Comparison of ENCODE assay signal across 2 cellular contexts in genomic region chr10:71705582-71705981, GRCh38.
TF ChIP-seq lines count a peak whose summit lies in the region.

No MANE protein-coding gene starts in this region.

TF ChIP-seq in IMR-90, 13 proteins besides CTCF, POLR2A, EP300 and RAD21:
- no peak for TF ChIP-seq RCOR1 (IDR thresholded peaks at IDR 0.05; ENCODE audit: insufficient replicate concordance, low read length)
- TF ChIP-seq MXI1 (IDR thresholded peaks at IDR 0.05; ENCODE audit: borderline replicate concordance, low read depth, low read length): no peak
- no peak for TF ChIP-seq MAZ (IDR thresholded peaks at IDR 0.05; ENCODE audit: borderline replicate concordance, low read depth, low read length)
- no peak for TF ChIP-seq CHD1 (IDR thresholded peaks at IDR 0.05; ENCODE audit: low read depth, low read length)
- no peak for TF ChIP-seq USF2 (IDR thresholded peaks at IDR 0.05; ENCODE audit: low read depth, low read length)
- TF ChIP-seq SMC3 (IDR thresholded peaks at IDR 0.05; ENCODE audit: low read depth, low read length): no peak
- TF ChIP-seq FOS (IDR thresholded peaks at IDR 0.05; ENCODE audit: low read depth, low read length): no peak
- no peak for TF ChIP-seq MAFK (IDR thresholded peaks at IDR 0.05; ENCODE audit: low read depth, low read length)
- TF ChIP-seq NFE2L2 (IDR thresholded peaks at IDR 0.05; ENCODE audit: low read depth, low read length): no peak

TF ChIP-seq in K562, 482 proteins besides CTCF, POLR2A, EP300 and RAD21:
- TF ChIP-seq DPF2 (IDR thresholded peaks at IDR 0.05) (no peak), TAL1 (IDR thresholded peaks at IDR 0.05) (no peak), ZBTB7A (IDR thresholded peaks at IDR 0.05; ENCODE audit: borderline replicate concordance, control insufficient read depth, low read depth, low read length) (no peak), MYNN (IDR thresholded peaks at IDR 0.05) (no peak), MYNN (CRISPR knock-in tag; IDR thresholded peaks at IDR 0.05) (no peak), PYGO2 (tag; IDR thresholded peaks at IDR 0.05) (no peak), BCLAF1 (IDR thresholded peaks at IDR 0.05; ENCODE audit: borderline replicate concordance in 1 of 2, control insufficient read depth in 1 of 2, low read depth in 2 of 2, low read length in 1 of 2) (no peak), KDM4B (IDR thresholded peaks at IDR 0.05; ENCODE audit: borderline replicate concordance in 2 of 2, low read depth in 1 of 2) (no peak), BRF2 (IDR thresholded peaks at IDR 0.05; ENCODE audit: borderline replicate concordance, insufficient read depth, insufficient read length) (no peak), IFI16 (CRISPR knock-in tag; IDR thresholded peaks at IDR 0.05) (no peak)
